18 cellular contexts compared by ENCODE assay signal in genomic region chr1:64095832-64096231, GRCh38.
DNase-seq lines count a peak whose midpoint lies in the region; ATAC-seq and FAIRE-seq lines count a peak whose summit lies in the region.
"Had no signal": no experiment of that assay in that cellular context is flagged by ENCODE, and none has a peak within 500 bp of the region (broad histone marks: within the 10 kb centered on the region; RNA-seq: fewer than 3 reads in every experiment).

No MANE protein-coding gene starts in this region.

- DNase-seq in caudate nucleus (lab: John Stamatoyannopoulos, UW) (no peak), midbrain (lab: John Stamatoyannopoulos, UW) (peak; percentile 27), substantia nigra (lab: John Stamatoyannopoulos, UW) (no peak), NCI-H1417 treated with DMSO at 0.1 percent for 48 hours (lab: John Stamatoyannopoulos, UW) (no peak)
- no peak for DNase-seq in stimulated activated effector memory CD8-positive, alpha-beta T cell treated with anti-CD3 and anti-CD28 coated beads, Interleukin-12 subunit alpha, Interleukin-12 subunit beta, amount 100 ng/mL, for 72 hours (ENCODE audit: low spot score in 2 of 2)
- DNase-seq in stimulated activated CD8-positive, alpha-beta memory T cell treated with anti-CD3 and anti-CD28 coated beads, Interleukin-4, amount 100 ng/mL, for 48 hours: no peak
- DNase-seq: 8988T; Calu3; CD8-positive, alpha-beta T cell; DMS79 treated with DMSO at 0.1 percent for 48 hours; GF-D8; HCEC 1CT had no signal

- no peak for ATAC-seq in stimulated activated effector memory CD8-positive, alpha-beta T cell treated with anti-CD3 and anti-CD28 coated beads, Interleukin-12 subunit alpha, Interleukin-12 subunit beta, amount 100 ng/mL, for 72 hours
- ATAC-seq in HG03521 (IDR thresholded peaks at IDR 0.05; ENCODE audit: unreplicated experiment): no peak
- ATAC-seq: CD8-positive, alpha-beta T cell; GM23338 had no signal

- H3K27ac Mint-ChIP-seq in stimulated activated effector memory CD8-positive, alpha-beta T cell treated with anti-CD3 and anti-CD28 coated beads, Interleukin-12 subunit alpha, Interleukin-12 subunit beta, amount 100 ng/mL, for 72 hours: no peak overlapping the region
- H3K27ac Mint-ChIP-seq: CD8-positive, alpha-beta T cell; GM23338 had no signal

- peak; percentile 80 for FAIRE-seq in endometrium (lab: Jason Lieb, UNC)
- FAIRE-seq: H54 had no signal

- H3K4me1 Mint-ChIP-seq in stimulated activated effector memory CD8-positive, alpha-beta T cell treated with anti-CD3 and anti-CD28 coated beads, Interleukin-12 subunit alpha, Interleukin-12 subunit beta, amount 100 ng/mL, for 72 hours: no peaks in the 10 kb centered on the region

- H3K9me3 Mint-ChIP-seq in stimulated activated effector memory CD8-positive, alpha-beta T cell treated with anti-CD3 and anti-CD28 coated beads, Interleukin-12 subunit alpha, Interleukin-12 subunit beta, amount 100 ng/mL, for 72 hours: peaks cover 3% of the 10 kb centered on the region
- H3K9me3 Mint-ChIP-seq: CD8-positive, alpha-beta T cell; GM23338 had no signal

- H3K4me3 Mint-ChIP-seq in stimulated activated effector memory CD8-positive, alpha-beta T cell treated with anti-CD3 and anti-CD28 coated beads, Interleukin-12 subunit alpha, Interleukin-12 subunit beta, amount 100 ng/mL, for 72 hours: no peak overlapping the region
- H3K4me3 Mint-ChIP-seq: CD8-positive, alpha-beta T cell; GM23338 had no signal

- peak overlapping the region; percentile 4 for H3K27ac ChIP-seq in caudate nucleus (ENCODE audit: low read depth, low read length)
- peak overlapping the region; percentile 92 for H3K27ac ChIP-seq in substantia nigra (ENCODE audit: low read depth, low read length, poor library complexity, severe bottlenecking)
- H3K27ac ChIP-seq: BLaER1 treated with 17β-estradiol and CSF1 and Interleukin-3, amounts not matched to agents 10 nM and 100 nM; HL-60 had no signal

- no peaks in the 10 kb centered on the region for H3K36me3 Mint-ChIP-seq in stimulated activated effector memory CD8-positive, alpha-beta T cell treated with anti-CD3 and anti-CD28 coated beads, Interleukin-12 subunit alpha, Interleukin-12 subunit beta, amount 100 ng/mL, for 72 hours
- H3K36me3 Mint-ChIP-seq: CD8-positive, alpha-beta T cell had no signal
